In genomic region chr1:53430779-53431178, GRCh38 we compare ENCODE assay signal across 1 cellular context.
TF ChIP-seq lines count a peak whose summit lies in the region.

No MANE protein-coding gene starts in this region.

TF ChIP-seq in HepG2, 621 proteins besides CTCF, POLR2A, EP300 and RAD21 (continued from another document):
- TF ChIP-seq UBTF (CRISPR knock-in tag; IDR thresholded peaks at IDR 0.05), result no peak
- no peak for TF ChIP-seq SMARCC2 (IDR thresholded peaks at IDR 0.05)
- no peak for TF ChIP-seq ZNF484 (CRISPR knock-in tag; IDR thresholded peaks at IDR 0.05; ENCODE audit: borderline replicate concordance, low read depth)
- no peak for TF ChIP-seq ZNF18 (CRISPR knock-in tag; IDR thresholded peaks at IDR 0.05; ENCODE audit: insufficient replicate concordance)
- TF ChIP-seq MAFF (IDR thresholded peaks at IDR 0.05; ENCODE audit: low read depth, low read length), result no peak
- no peak for TF ChIP-seq NAIF1 (CRISPR knock-in tag; IDR thresholded peaks at IDR 0.05; ENCODE audit: borderline replicate concordance)
- no peak for TF ChIP-seq ELF4 (CRISPR knock-in tag; IDR thresholded peaks at IDR 0.05; ENCODE audit: borderline replicate concordance)
